1 cellular context compared by ENCODE assay signal in genomic region chr5:178469011-178469974, GRCh38.
TF ChIP-seq lines count a peak whose summit lies in the region.

No MANE protein-coding gene starts in this region.

TF ChIP-seq in IMR-90, 13 proteins besides CTCF, POLR2A, EP300 and RAD21 (continued from another document):
- no peak for TF ChIP-seq SMC3 (IDR thresholded peaks at IDR 0.05; ENCODE audit: low read depth, low read length)
- no peak for TF ChIP-seq USF2 (IDR thresholded peaks at IDR 0.05; ENCODE audit: low read depth, low read length)
- no peak for TF ChIP-seq CHD1 (IDR thresholded peaks at IDR 0.05; ENCODE audit: low read depth, low read length)
- no peak for TF ChIP-seq MXI1 (IDR thresholded peaks at IDR 0.05; ENCODE audit: borderline replicate concordance, low read depth, low read length)
- no peak for TF ChIP-seq MAZ (IDR thresholded peaks at IDR 0.05; ENCODE audit: borderline replicate concordance, low read depth, low read length)
- no peak for TF ChIP-seq ELK1 (IDR thresholded peaks at IDR 0.05; ENCODE audit: borderline replicate concordance, low read depth, low read length)
